In genomic region chr5:93236807-93237421, GRCh38 we compare ENCODE assay signal across 1 cellular context.
TF ChIP-seq lines count a peak whose summit lies in the region.

No MANE protein-coding gene starts in this region.

TF ChIP-seq in HEK293T, 16 proteins besides CTCF, POLR2A, EP300 and RAD21 (continued from another document):
- TF ChIP-seq PKNOX1 (IDR thresholded peaks at IDR 0.05) = no peak
